ENCODE assay signal across 22 cellular contexts in genomic region chr18:38552729-38553411, GRCh38.
"Had no signal": no experiment of that assay in that cellular context is flagged by ENCODE, and none has a peak within 500 bp of the region (broad histone marks: within the 10 kb centered on the region; RNA-seq: fewer than 3 reads in every experiment).

No MANE protein-coding gene starts in this region.

- H3K4me1 Mint-ChIP-seq: natural killer cell; stimulated activated naive B cell treated with anti-CD40 and anti-IgM and Interleukin-4, amounts not matched to agents 10 μg/mL and 1 μg/mL and 100 μg/mL, for 72 hours; stimulated activated naive CD8-positive, alpha-beta T cell treated with anti-CD3 and anti-CD28 coated beads, Interleukin-15, amount 100 ng/mL, for 72 hours had no signal

- H3K9me3 ChIP-seq: colonic mucosa, gastrocnemius medialis, heart right ventricle, ovary, right atrium auricular region, sigmoid colon, testis, tibial nerve, upper lobe of right lung had no signal

- H3K36me3 ChIP-seq: colonic mucosa, gastrocnemius medialis, heart right ventricle, ovary, right atrium auricular region, sigmoid colon, tibial nerve, upper lobe of right lung had no signal

- FAIRE-seq: islet of Langerhans had no signal

- H3K4me3 ChIP-seq: colonic mucosa, gastrocnemius medialis, heart right ventricle, ovary, right atrium auricular region, sigmoid colon, skin epidermis, testis, tibial nerve, upper lobe of right lung had no signal

- H3K27me3 Mint-ChIP-seq: stimulated activated naive B cell treated with anti-CD40 and anti-IgM and Interleukin-4, amounts not matched to agents 10 μg/mL and 1 μg/mL and 100 μg/mL, for 72 hours; stimulated activated naive CD8-positive, alpha-beta T cell treated with anti-CD3 and anti-CD28 coated beads, Interleukin-15, amount 100 ng/mL, for 72 hours had no signal

- H3K27me3 ChIP-seq: colonic mucosa, gastrocnemius medialis, heart right ventricle, ovary, right atrium auricular region, sigmoid colon, testis, tibial nerve, upper lobe of right lung had no signal

- H3K36me3 Mint-ChIP-seq: mesothelial cell of epicardium; natural killer cell; stimulated activated naive B cell treated with anti-CD40 and anti-IgM and Interleukin-4, amounts not matched to agents 10 μg/mL and 1 μg/mL and 100 μg/mL, for 72 hours had no signal

- H3K4me3 Mint-ChIP-seq: mesothelial cell of epicardium; natural killer cell; neural crest cell; stimulated activated naive B cell treated with anti-CD40 and anti-IgM and Interleukin-4, amounts not matched to agents 10 μg/mL and 1 μg/mL and 100 μg/mL, for 72 hours; stimulated activated naive CD8-positive, alpha-beta T cell treated with anti-CD3 and anti-CD28 coated beads, Interleukin-15, amount 100 ng/mL, for 72 hours had no signal

- H3K9me3 Mint-ChIP-seq: mesothelial cell of epicardium; neural crest cell; stimulated activated naive CD8-positive, alpha-beta T cell treated with anti-CD3 and anti-CD28 coated beads, Interleukin-15, amount 100 ng/mL, for 72 hours had no signal

- H3K27ac ChIP-seq: colonic mucosa, gastrocnemius medialis, heart right ventricle, ovary, right atrium auricular region, sigmoid colon, skin epidermis, testis, tibial nerve, upper lobe of right lung had no signal

- DNase-seq: colonic mucosa; effector CD4-positive, alpha-beta T cell; gastrocnemius medialis; heart right ventricle; kidney glomerular epithelial cell; mammary epithelial cell; natural killer cell; nucleus accumbens; ovary; sigmoid colon; stimulated activated CD4-positive, alpha-beta T cell treated with anti-CD3 and anti-CD28 coated beads, Interleukin-2, amount 100 ng/mL, for 24 hours; stimulated activated CD4-positive, alpha-beta T cell treated with anti-CD3 and anti-CD28 coated beads, Interleukin-4, amount 100 ng/mL, for 4 hours; stimulated activated naive B cell treated with anti-CD40 and anti-IgM and Interleukin-4, amounts not matched to agents 10 μg/mL and 1 μg/mL and 100 μg/mL, for 72 hours; stimulated activated naive CD8-positive, alpha-beta T cell treated with anti-CD3 and anti-CD28 coated beads, Interleukin-15, amount 100 ng/mL, for 72 hours; testis; upper lobe of right lung had no signal

- H3K4me1 ChIP-seq: colonic mucosa, gastrocnemius medialis, right atrium auricular region, sigmoid colon, testis, tibial nerve, upper lobe of right lung had no signal

- H3K27ac Mint-ChIP-seq: mesothelial cell of epicardium; natural killer cell; stimulated activated naive B cell treated with anti-CD40 and anti-IgM and Interleukin-4, amounts not matched to agents 10 μg/mL and 1 μg/mL and 100 μg/mL, for 72 hours had no signal
